ENCODE assay signal across 14 cellular contexts in genomic region chr11:44962464-44962863, GRCh38. TPM values are rescaled to one million over a fixed set of nuclear protein-coding genes. Genes with fewer than 3 reads are reported as not detected.
DNase-seq lines count a peak whose midpoint lies in the region; ATAC-seq and TF ChIP-seq lines count a peak whose summit lies in the region.
"Had no signal": no experiment of that assay in that cellular context is flagged by ENCODE, and none has a peak within 500 bp of the region (broad histone marks: within the 10 kb centered on the region; RNA-seq: fewer than 3 reads in every experiment).

No MANE protein-coding gene starts in this region.

- CTCF ChIA-PET in WTC11 (lab: Charles Lee), result interaction anchor here (0.8 to 4.5 kb wide), 12 partner anchors 11 to 148 kb away, joined by 3 to 36 read pairs (median 4); partner anchors contain the start of gene TP53I11
- CTCF ChIA-PET in CD8-positive, alpha-beta memory T cell (lab: Charles Lee), result interaction anchor here (1.4 to 2.1 kb wide), 2 partner anchors 15 to 141 kb away, joined by 3 to 6 read pairs; no protein-coding TSS in a partner anchor

- H3K9me3 ChIP-seq in BLaER1 treated with 17β-estradiol and CSF1 and Interleukin-3, amounts not matched to agents 10 nM and 100 nM (replicated peaks in 1 of 11), result no peaks in the 10 kb centered on the region
- no peaks in the 10 kb centered on the region for H3K9me3 ChIP-seq in CD8-positive, alpha-beta memory T cell (ENCODE audit: low read length)
- H3K9me3 ChIP-seq: Caco-2 had no signal

- POLR2A ChIA-PET in WTC11 (lab: Charles Lee), result interaction anchor here (0.5 to 0.6 kb wide), 2 partner anchors 127 to 201 kb away, joined by 3 to 5 read pairs; no protein-coding TSS in a partner anchor
- POLR2A ChIA-PET in CD8-positive, alpha-beta memory T cell (lab: Charles Lee), result no interaction called here

- H3K9ac ChIP-seq in BLaER1 treated with 17β-estradiol and CSF1 and Interleukin-3, amounts not matched to agents 10 nM and 100 nM, result 0 out of 22 replicates have a peak overlapping the region, but pooled peaks of 1 of the 11 experiments have one; percentile 25

- peak overlapping the region in 1 of 11 experiments; percentile 58; a peak in 2 of 22 replicates for H3K27ac ChIP-seq in BLaER1 treated with 17β-estradiol and CSF1 and Interleukin-3, amounts not matched to agents 10 nM and 100 nM
- no peak overlapping the region for H3K27ac ChIP-seq in CD8-positive, alpha-beta memory T cell (ENCODE audit: low read depth, low read length)
- H3K27ac ChIP-seq: HL-60 had no signal

- H3K4me3 ChIP-seq in BLaER1 treated with 17β-estradiol and CSF1 and Interleukin-3, amounts not matched to agents 10 nM and 100 nM, result no peak overlapping the region
- no peak overlapping the region for H3K4me3 ChIP-seq in CD8-positive, alpha-beta memory T cell (ENCODE audit: low read length)

- H3K4me1 ChIP-seq in BLaER1 treated with 17β-estradiol and CSF1 and Interleukin-3, amounts not matched to agents 10 nM and 100 nM, result peaks cover 29 to 76% (median 66%) of the 10 kb centered on the region in 10 experiments
- no peaks in the 10 kb centered on the region for H3K4me1 ChIP-seq in CD8-positive, alpha-beta memory T cell (ENCODE audit: insufficient read depth, low read length)

- H3K4me1 Mint-ChIP-seq in WTC11 (peaks cover 66% of the 10 kb centered on the region), glutamatergic neuron (ENCODE audit: low read depth, unreplicated experiment) (peaks cover 46% of the 10 kb centered on the region)
- H3K4me1 Mint-ChIP-seq in effector memory CD8-positive, alpha-beta T cell (ENCODE audit: low read depth in 2 of 2), result peaks cover 0 to 3% of the 10 kb centered on the region in 2 donors
- peaks cover 0 to 2% (median 0%) of the 10 kb centered on the region in 3 donors for H3K4me1 Mint-ChIP-seq in CD8-positive, alpha-beta memory T cell
- H3K4me1 Mint-ChIP-seq: CD4-positive, CD25-positive, alpha-beta regulatory T cell had no signal

- DNase-seq in WTC11 (ENCODE audit: low spot score) (no peak), glutamatergic neuron (no peak), midbrain (lab: John Stamatoyannopoulos, UW) (no peak)
- DNase-seq in effector memory CD8-positive, alpha-beta T cell, result no peak
- no peak for DNase-seq in CD8-positive, alpha-beta memory T cell
- DNase-seq in stimulated activated CD4-positive, alpha-beta T cell treated with anti-CD3 and anti-CD28 coated beads, Interleukin-12 subunit alpha, Interleukin-12 subunit beta, amount 100 ng/mL, for 4 hours, result no peak
- DNase-seq: 8988T; C1 segment of cervical spinal cord; Caco-2; CD4-positive, CD25-positive, alpha-beta regulatory T cell; HFFc6 had no signal

- H3K27me3 Mint-ChIP-seq in WTC11 (ENCODE audit: low read depth), result peaks cover 6% of the 10 kb centered on the region
- peaks cover 2% of the 10 kb centered on the region for H3K27me3 Mint-ChIP-seq in glutamatergic neuron (ENCODE audit: unreplicated experiment)
- no peaks in the 10 kb centered on the region for H3K27me3 Mint-ChIP-seq in effector memory CD8-positive, alpha-beta T cell
- no peaks in the 10 kb centered on the region for H3K27me3 Mint-ChIP-seq in CD8-positive, alpha-beta memory T cell

- no peaks in the 10 kb centered on the region for H3K27me3 ChIP-seq in BLaER1 treated with 17β-estradiol and CSF1 and Interleukin-3, amounts not matched to agents 10 nM and 100 nM
- H3K27me3 ChIP-seq in CD8-positive, alpha-beta memory T cell (ENCODE audit: insufficient read depth, low read length, poor library complexity, severe bottlenecking), result no peaks in the 10 kb centered on the region

- ATAC-seq in WTC11, result no peak
- no peak for ATAC-seq in effector memory CD8-positive, alpha-beta T cell (replicated peaks)
- ATAC-seq: HCT116 had no signal

- H3K36me3 Mint-ChIP-seq in WTC11 (no peaks in the 10 kb centered on the region), glutamatergic neuron (ENCODE audit: unreplicated experiment) (no peaks in the 10 kb centered on the region)
- H3K36me3 Mint-ChIP-seq in effector memory CD8-positive, alpha-beta T cell (ENCODE audit: insufficient read depth), result no peaks in the 10 kb centered on the region
- no peaks in the 10 kb centered on the region for H3K36me3 Mint-ChIP-seq in CD8-positive, alpha-beta memory T cell
- H3K36me3 Mint-ChIP-seq: CD4-positive, CD25-positive, alpha-beta regulatory T cell had no signal

- no peak overlapping the region for H3K27ac Mint-ChIP-seq in WTC11
- peak overlapping the region; percentile 59 for H3K27ac Mint-ChIP-seq in glutamatergic neuron (ENCODE audit: unreplicated experiment)
- no peak overlapping the region for H3K27ac Mint-ChIP-seq in effector memory CD8-positive, alpha-beta T cell
- no peak overlapping the region for H3K27ac Mint-ChIP-seq in CD8-positive, alpha-beta memory T cell
- H3K27ac Mint-ChIP-seq: CD4-positive, CD25-positive, alpha-beta regulatory T cell; HFFc6 had no signal

- H3K36me3 ChIP-seq in BLaER1 treated with 17β-estradiol and CSF1 and Interleukin-3, amounts not matched to agents 10 nM and 100 nM, result no peaks in the 10 kb centered on the region
- H3K36me3 ChIP-seq in CD8-positive, alpha-beta memory T cell (ENCODE audit: insufficient read depth, low read length), result no peaks in the 10 kb centered on the region

- TF ChIP-seq CTCF in WTC11 (IDR thresholded peaks at IDR 0.05) (no peak), glutamatergic neuron (IDR thresholded peaks at IDR 0.05; ENCODE audit: partially characterized antibody, unreplicated experiment) (no peak)

- H3K4me3 Mint-ChIP-seq in WTC11, result no peak overlapping the region
- no peak overlapping the region for H3K4me3 Mint-ChIP-seq in glutamatergic neuron (ENCODE audit: unreplicated experiment)
- no peak overlapping the region for H3K4me3 Mint-ChIP-seq in effector memory CD8-positive, alpha-beta T cell
- no peak overlapping the region for H3K4me3 Mint-ChIP-seq in CD8-positive, alpha-beta memory T cell
- H3K4me3 Mint-ChIP-seq: CD4-positive, CD25-positive, alpha-beta regulatory T cell; HFFc6 had no signal

- H3K4me2 ChIP-seq in BLaER1 treated with 17β-estradiol and CSF1 and Interleukin-3, amounts not matched to agents 10 nM and 100 nM, result peak overlapping the region in 9 of 11 experiments; percentile 44 to 83 (median 77); a peak in 15 of 22 replicates

- no peaks in the 10 kb centered on the region for H3K9me3 Mint-ChIP-seq in WTC11
- peaks cover 2% of the 10 kb centered on the region for H3K9me3 Mint-ChIP-seq in glutamatergic neuron (ENCODE audit: unreplicated experiment)
- H3K9me3 Mint-ChIP-seq in effector memory CD8-positive, alpha-beta T cell, result no peaks in the 10 kb centered on the region
- no peaks in the 10 kb centered on the region for H3K9me3 Mint-ChIP-seq in CD8-positive, alpha-beta memory T cell
- H3K9me3 Mint-ChIP-seq: CD4-positive, CD25-positive, alpha-beta regulatory T cell; HFFc6 had no signal

- no peaks in the 10 kb centered on the region for H4K20me1 ChIP-seq in BLaER1 treated with 17β-estradiol and CSF1 and Interleukin-3, amounts not matched to agents 10 nM and 100 nM

TF ChIP-seq in WTC11, 78 proteins besides CTCF, POLR2A, EP300 and RAD21:
- TF ChIP-seq, protein P1, sequence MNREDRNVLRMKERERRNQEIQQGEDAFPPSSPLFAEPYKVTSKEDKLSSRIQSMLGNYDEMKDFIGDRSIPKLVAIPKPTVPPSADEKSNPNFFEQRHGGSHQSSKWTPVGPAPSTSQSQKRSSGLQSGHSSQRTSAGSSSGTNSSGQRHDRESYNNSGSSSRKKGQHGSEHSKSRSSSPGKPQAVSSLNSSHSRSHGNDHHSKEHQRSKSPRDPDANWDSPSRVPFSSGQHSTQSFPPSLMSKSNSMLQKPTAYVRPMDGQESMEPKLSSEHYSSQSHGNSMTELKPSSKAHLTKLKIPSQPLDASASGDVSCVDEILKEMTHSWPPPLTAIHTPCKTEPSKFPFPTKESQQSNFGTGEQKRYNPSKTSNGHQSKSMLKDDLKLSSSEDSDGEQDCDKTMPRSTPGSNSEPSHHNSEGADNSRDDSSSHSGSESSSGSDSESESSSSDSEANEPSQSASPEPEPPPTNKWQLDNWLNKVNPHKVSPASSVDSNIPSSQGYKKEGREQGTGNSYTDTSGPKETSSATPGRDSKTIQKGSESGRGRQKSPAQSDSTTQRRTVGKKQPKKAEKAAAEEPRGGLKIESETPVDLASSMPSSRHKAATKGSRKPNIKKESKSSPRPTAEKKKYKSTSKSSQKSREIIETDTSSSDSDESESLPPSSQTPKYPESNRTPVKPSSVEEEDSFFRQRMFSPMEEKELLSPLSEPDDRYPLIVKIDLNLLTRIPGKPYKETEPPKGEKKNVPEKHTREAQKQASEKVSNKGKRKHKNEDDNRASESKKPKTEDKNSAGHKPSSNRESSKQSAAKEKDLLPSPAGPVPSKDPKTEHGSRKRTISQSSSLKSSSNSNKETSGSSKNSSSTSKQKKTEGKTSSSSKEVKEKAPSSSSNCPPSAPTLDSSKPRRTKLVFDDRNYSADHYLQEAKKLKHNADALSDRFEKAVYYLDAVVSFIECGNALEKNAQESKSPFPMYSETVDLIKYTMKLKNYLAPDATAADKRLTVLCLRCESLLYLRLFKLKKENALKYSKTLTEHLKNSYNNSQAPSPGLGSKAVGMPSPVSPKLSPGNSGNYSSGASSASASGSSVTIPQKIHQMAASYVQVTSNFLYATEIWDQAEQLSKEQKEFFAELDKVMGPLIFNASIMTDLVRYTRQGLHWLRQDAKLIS (CRISPR knock-in tag; IDR thresholded peaks at IDR 0.05; ENCODE audit: borderline replicate concordance), result no peak
- peak; percentile 77 for TF ChIP-seq GTF2I (CRISPR knock-in tag; conservative IDR thresholded peaks at IDR 0.05)

RNA-seq across cellular contexts. Expression of gene TP53I11, which starts 11.8 kb away (rescaled TPM):
- total RNA-seq in WTC11 (2021) (42.4 to 44.2 TPM (median 42.9 TPM) in 3 replicates), glutamatergic neuron (ENCODE audit: unreplicated experiment) (420 TPM)
- 10 to 100 TPM; 16.9 to 18.1 TPM for total RNA-seq in CD8-positive, alpha-beta memory T cell
- 32.1 TPM for polyA plus RNA-seq in CD8-positive, alpha-beta memory T cell
